ENCODE assay signal across 40 cellular contexts in genomic region chr3:37400355-37400754, GRCh38. TPM values are rescaled to one million over a fixed set of nuclear protein-coding genes. Genes with fewer than 3 reads are reported as not detected.
"Had no signal": no experiment of that assay in that cellular context is flagged by ENCODE, and none has a peak within 500 bp of the region (broad histone marks: within the 10 kb centered on the region; RNA-seq: fewer than 3 reads in every experiment).

No MANE protein-coding gene starts in this region.

- H3K27ac Mint-ChIP-seq: activated naive CD4-positive, alpha-beta T cell treated with anti-CD3 and anti-CD28 coated beads for 36 hours; activated naive CD4-positive, alpha-beta T cell treated with anti-CD3 and anti-CD28 coated beads, Interleukin-2, amount 10 ng/mL, durations not matched to agents 7 days and 5 days; activated naive CD4-positive, alpha-beta T cell treated with anti-CD3 and anti-CD28 coated beads, Interleukin-2, amount 50 U/mL, for 24 hours; activated naive CD4-positive, alpha-beta T cell treated with anti-CD3 and anti-CD28 coated beads, Interleukin-2, amount 50 U/mL, for 72 hours; activated naive CD8-positive, alpha-beta T cell; activated naive CD8-positive, alpha-beta T cell treated with anti-CD3 and anti-CD28 coated beads for 36 hours; activated naive CD8-positive, alpha-beta T cell treated with anti-CD3 and anti-CD28 coated beads, Interleukin-2, amount 10 ng/mL, durations not matched to agents 7 days and 5 days; activated naive CD8-positive, alpha-beta T cell treated with anti-CD3 and anti-CD28 coated beads, Interleukin-2, amount 50 U/mL, for 24 hours; activated T-cell treated with anti-CD3 and anti-CD28 coated beads, Interleukin-2, amount 50 U/mL, for 24 hours; activated T-cell treated with anti-CD3 and anti-CD28 coated beads, Interleukin-2, amount 50 U/mL, for 72 hours; activated T-helper 1 cell treated with anti-CD3 and anti-CD28 coated beads, Interleukin-12 subunit alpha, Interleukin-12 subunit beta, Interleukin-2, Interleukin-4 antibody, amounts not matched to agents 30 ng/mL and 10 ng/mL and 1 ng/mL, durations not matched to agents 14 hours and 24 hours and 36 hours; activated T-helper 17 cell treated with anti-CD3 and anti-CD28 coated beads, Interleukin-2, amount 50 U/mL, for 72 hours; activated T-helper 2 cell treated with anti-CD3 and anti-CD28 coated beads, Interferon-gamma antibody, Interleukin-2, Interleukin-4, amounts not matched to agents 10 μg/mL and 5 μg/mL and 100 μg/mL, durations not matched to agents 14 hours and 24 hours and 36 hours; brain had no signal

- H3K9me3 Mint-ChIP-seq: activated T-helper 2 cell treated with anti-CD3 and anti-CD28 coated beads, Interferon-gamma antibody, Interleukin-2, Interleukin-4, amounts not matched to agents 10 μg/mL and 5 μg/mL and 100 μg/mL, durations not matched to agents 14 hours and 24 hours and 36 hours had no signal

- H3K27ac ChIP-seq: adrenal gland, ascending aorta, body of pancreas, brain microvascular endothelial cell, breast epithelium, cardiac muscle cell had no signal

- H3K27me3 Mint-ChIP-seq: activated naive CD4-positive, alpha-beta T cell treated with anti-CD3 and anti-CD28 coated beads, Interleukin-2, amount 10 ng/mL, durations not matched to agents 7 days and 5 days; activated naive CD4-positive, alpha-beta T cell treated with anti-CD3 and anti-CD28 coated beads, Interleukin-2, amount 50 U/mL, for 24 hours; activated naive CD8-positive, alpha-beta T cell; activated naive CD8-positive, alpha-beta T cell treated with anti-CD3 and anti-CD28 coated beads for 36 hours; activated naive CD8-positive, alpha-beta T cell treated with anti-CD3 and anti-CD28 coated beads, Interleukin-2, amount 10 ng/mL, durations not matched to agents 7 days and 5 days; activated naive CD8-positive, alpha-beta T cell treated with anti-CD3 and anti-CD28 coated beads, Interleukin-2, amount 50 U/mL, for 24 hours; activated T-cell treated with anti-CD3 and anti-CD28 coated beads, Interleukin-2, amount 50 U/mL, for 24 hours; activated T-helper 17 cell treated with anti-CD3 and anti-CD28 coated beads, Interleukin-2, amount 50 U/mL, for 72 hours; brain; central memory CD8-positive, alpha-beta T cell had no signal

- H3K4me3 ChIP-seq: adrenal gland, ascending aorta, body of pancreas, breast epithelium, cardiac muscle cell had no signal

- FAIRE-seq: astrocyte, bronchial epithelial cell had no signal

- H3K4me1 ChIP-seq: adrenal gland, ascending aorta, body of pancreas, breast epithelium had no signal

- H3K36me3 ChIP-seq: adrenal gland, breast epithelium, cardiac muscle cell had no signal

- H3K4me1 Mint-ChIP-seq: activated naive CD4-positive, alpha-beta T cell treated with anti-CD3 and anti-CD28 coated beads, Interleukin-2, amount 10 ng/mL, durations not matched to agents 7 days and 5 days; activated naive CD4-positive, alpha-beta T cell treated with anti-CD3 and anti-CD28 coated beads, Interleukin-2, amount 50 U/mL, for 24 hours; activated naive CD8-positive, alpha-beta T cell treated with anti-CD3 and anti-CD28 coated beads for 36 hours; activated naive CD8-positive, alpha-beta T cell treated with anti-CD3 and anti-CD28 coated beads, Interleukin-2, amount 10 ng/mL, durations not matched to agents 7 days and 5 days; activated naive CD8-positive, alpha-beta T cell treated with anti-CD3 and anti-CD28 coated beads, Interleukin-2, amount 50 U/mL, for 24 hours; activated T-helper 17 cell treated with anti-CD3 and anti-CD28 coated beads, Interleukin-2, amount 50 U/mL, for 72 hours had no signal

- ATAC-seq: activated naive CD4-positive, alpha-beta T cell treated with anti-CD3 and anti-CD28 coated beads, Interleukin-2, amount 50 U/mL, for 72 hours; activated naive CD8-positive, alpha-beta T cell treated with anti-CD3 and anti-CD28 coated beads, Interleukin-2, amount 50 U/mL, for 24 hours; activated T-cell treated with anti-CD3 and anti-CD28 coated beads, Interleukin-2, amount 50 U/mL, for 4 hours; activated T-cell treated with anti-CD3 and anti-CD28 coated beads, Interleukin-2, amount 50 U/mL, for 72 hours; activated T-helper 17 cell treated with anti-CD3 and anti-CD28 coated beads, Interleukin-2, amount 50 U/mL, for 72 hours; body of pancreas had no signal

- H3K27me3 ChIP-seq: adrenal gland, ascending aorta, body of pancreas, brain microvascular endothelial cell, breast epithelium, cardiac muscle cell had no signal

- H3K9me3 ChIP-seq: adrenal gland had no signal

- DNase-seq: activated effector memory CD4-positive, alpha-beta T cell treated with anti-CD3 and anti-CD28 coated beads, Interleukin-2, amount 50 U/mL, for 16 hours; activated effector memory CD4-positive, alpha-beta T cell treated with Interleukin-2 at 50 U/mL for 16 hours; activated gamma-delta T cell; activated gamma-delta T cell treated with Interleukin-2 at 50 U/mL for 16 hours; activated naive CD4-positive, alpha-beta T cell; activated naive CD4-positive, alpha-beta T cell treated with anti-CD3 and anti-CD28 coated beads for 36 hours; activated naive CD4-positive, alpha-beta T cell treated with anti-CD3 and anti-CD28 coated beads, Interleukin-2, amount 10 ng/mL, durations not matched to agents 7 days and 5 days; activated naive CD4-positive, alpha-beta T cell treated with anti-CD3 and anti-CD28 coated beads, Interleukin-2, amount 50 U/mL, for 16 hours; activated naive CD4-positive, alpha-beta T cell treated with Interleukin-2 at 50 U/mL for 16 hours; activated naive CD8-positive, alpha-beta T cell treated with anti-CD3 and anti-CD28 coated beads for 36 hours; activated naive CD8-positive, alpha-beta T cell treated with anti-CD3 and anti-CD28 coated beads, Interleukin-2, amount 10 ng/mL, durations not matched to agents 7 days and 5 days; activated naive CD8-positive, alpha-beta T cell treated with anti-CD3 and anti-CD28 coated beads, Interleukin-2, amount 50 U/mL, for 24 hours; activated T-cell treated with anti-CD3 and anti-CD28 coated beads, Interleukin-2, amount 50 U/mL, for 1 hour; activated T-cell treated with anti-CD3 and anti-CD28 coated beads, Interleukin-2, amount 50 U/mL, for 24 hours; activated T-cell treated with anti-CD3 and anti-CD28 coated beads, Interleukin-2, amount 50 U/mL, for 4 hours; activated T-cell treated with anti-CD3 and anti-CD28 coated beads, Interleukin-2, amount 50 U/mL, for 48 hours; activated T-cell treated with anti-CD3 and anti-CD28 coated beads, Interleukin-2, amount 50 U/mL, for 72 hours; amniotic stem cell; amygdala; anterior cingulate cortex; aorta; body of pancreas; brain microvascular endothelial cell; caudate nucleus; central memory CD4-positive, alpha-beta T cell; cerebellar nuclear complex had no signal

- H3K4me3 Mint-ChIP-seq: activated naive CD4-positive, alpha-beta T cell treated with anti-CD3 and anti-CD28 coated beads for 36 hours; activated naive CD4-positive, alpha-beta T cell treated with anti-CD3 and anti-CD28 coated beads, Interleukin-2, amount 10 ng/mL, durations not matched to agents 7 days and 5 days; activated naive CD4-positive, alpha-beta T cell treated with anti-CD3 and anti-CD28 coated beads, Interleukin-2, amount 50 U/mL, for 24 hours; activated naive CD8-positive, alpha-beta T cell; activated naive CD8-positive, alpha-beta T cell treated with anti-CD3 and anti-CD28 coated beads for 36 hours; activated naive CD8-positive, alpha-beta T cell treated with anti-CD3 and anti-CD28 coated beads, Interleukin-2, amount 10 ng/mL, durations not matched to agents 7 days and 5 days; activated naive CD8-positive, alpha-beta T cell treated with anti-CD3 and anti-CD28 coated beads, Interleukin-2, amount 50 U/mL, for 24 hours; activated T-cell treated with anti-CD3 and anti-CD28 coated beads, Interleukin-2, amount 50 U/mL, for 24 hours; activated T-cell treated with anti-CD3 and anti-CD28 coated beads, Interleukin-2, amount 50 U/mL, for 4 hours; activated T-cell treated with anti-CD3 and anti-CD28 coated beads, Interleukin-2, amount 50 U/mL, for 72 hours; activated T-helper 1 cell treated with anti-CD3 and anti-CD28 coated beads, Interleukin-12 subunit alpha, Interleukin-12 subunit beta, Interleukin-2, Interleukin-4 antibody, amounts not matched to agents 30 ng/mL and 10 ng/mL and 1 ng/mL, durations not matched to agents 14 hours and 24 hours and 36 hours; activated T-helper 17 cell treated with anti-CD3 and anti-CD28 coated beads, Interleukin-2, amount 50 U/mL, for 72 hours; brain; central memory CD8-positive, alpha-beta T cell had no signal

RNA-seq across cellular contexts. Expression of gene ITGA9, which starts 51.6 kb away (rescaled TPM):
- total RNA-seq: bronchial epithelial cell had no signal
